Comparison of ENCODE assay signal across 22 cellular contexts in the genomic region with DNA sequence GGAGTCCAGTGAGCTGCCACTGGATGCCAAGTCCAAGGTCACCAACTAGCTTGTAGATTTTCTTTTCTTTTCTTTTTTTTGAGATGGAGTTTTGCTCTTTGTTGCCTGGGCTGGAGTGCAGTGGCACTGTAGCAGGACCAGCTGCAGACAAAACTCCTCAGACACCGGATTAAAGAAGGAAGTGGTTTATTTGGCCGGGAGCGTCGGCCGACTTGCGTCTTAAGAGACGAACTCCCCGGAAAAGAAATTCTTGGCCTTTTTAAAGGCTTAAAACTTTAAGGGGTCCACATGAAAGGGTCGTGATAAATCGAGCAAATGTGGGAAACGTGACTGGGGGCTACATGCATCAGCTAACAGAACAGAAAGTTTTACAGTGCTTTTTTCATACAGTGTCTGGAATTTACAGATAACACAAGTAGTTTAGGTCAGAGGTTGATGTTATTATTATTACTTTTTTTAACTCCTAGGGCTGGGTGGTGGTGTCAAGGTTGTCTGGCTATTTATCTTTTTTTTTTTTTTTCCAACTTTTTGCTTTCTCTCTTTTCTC. TPM values are rescaled to one million over a fixed set of nuclear protein-coding genes. Genes with fewer than 3 reads are reported as not detected.
"Had no signal": no experiment of that assay in that cellular context is flagged by ENCODE, and none has a peak within 500 bp of the region (broad histone marks: within the 10 kb centered on the region; RNA-seq: fewer than 3 reads in every experiment).

No MANE protein-coding gene starts in this region.

- H3K4me3 ChIP-seq: ascending aorta, colonic mucosa, hepatocyte, smooth muscle cell, stomach had no signal

- H3K4me3 Mint-ChIP-seq: activated CD4-positive, alpha-beta T cell treated with anti-CD3 and anti-CD28 coated beads, Interleukin-2, amount 10 ng/mL, durations not matched to agents 7 days and 5 days; activated naive CD4-positive, alpha-beta T cell treated with anti-CD3 and anti-CD28 coated beads, Interleukin-2, amount 10 ng/mL, durations not matched to agents 7 days and 5 days; central memory CD8-positive, alpha-beta T cell; endodermal cell; type B pancreatic cell had no signal

- DNase-seq: activated CD4-positive, alpha-beta T cell treated with anti-CD3 and anti-CD28 coated beads, Interleukin-2, amount 10 ng/mL, durations not matched to agents 7 days and 5 days; activated effector memory CD4-positive, alpha-beta T cell treated with Interleukin-2 at 50 U/mL for 16 hours; activated naive CD4-positive, alpha-beta T cell treated with anti-CD3 and anti-CD28 coated beads, Interleukin-2, amount 10 ng/mL, durations not matched to agents 7 days and 5 days; colonic mucosa; endodermal cell; foreskin fibroblast; left cardiac atrium; mesenchymal stem cell; naive thymus-derived CD8-positive, alpha-beta T cell; stimulated activated CD4-positive, alpha-beta T cell treated with anti-CD3 and anti-CD28 coated beads, Interleukin-4, amount 100 ng/mL, for 1 hour; stomach had no signal

- H3K4me1 ChIP-seq: colonic mucosa, parathyroid adenoma had no signal

- H3K9me3 ChIP-seq: ascending aorta, colonic mucosa, stomach had no signal

- H3K27ac ChIP-seq: ascending aorta, colonic mucosa, epithelial cell of prostate, hepatocyte, parathyroid adenoma, stomach had no signal

- ATAC-seq: left cardiac atrium; naive thymus-derived CD8-positive, alpha-beta T cell; sciatic nerve had no signal

- H3K9me3 Mint-ChIP-seq: activated naive CD4-positive, alpha-beta T cell treated with anti-CD3 and anti-CD28 coated beads, Interleukin-2, amount 10 ng/mL, durations not matched to agents 7 days and 5 days had no signal

- H3K27me3 ChIP-seq: ascending aorta, colonic mucosa, hepatocyte, stomach had no signal

- H3K36me3 ChIP-seq: ascending aorta, colonic mucosa, stomach had no signal

- H3K27ac Mint-ChIP-seq: activated CD4-positive, alpha-beta T cell treated with anti-CD3 and anti-CD28 coated beads, Interleukin-2, amount 10 ng/mL, durations not matched to agents 7 days and 5 days; activated naive CD4-positive, alpha-beta T cell treated with anti-CD3 and anti-CD28 coated beads, Interleukin-2, amount 10 ng/mL, durations not matched to agents 7 days and 5 days; endodermal cell; type B pancreatic cell had no signal

RNA-seq across cellular contexts. Expression of a gene that starts 36.4 kb away (rescaled TPM):
- total RNA-seq: activated CD4-positive, alpha-beta T cell treated with anti-CD3 and anti-CD28 coated beads, Interleukin-2, amount 10 ng/mL, durations not matched to agents 7 days and 5 days; activated CD8-positive, alpha-beta memory T cell treated with anti-CD3 and anti-CD28 coated beads for 36 hours; ascending aorta; colonic mucosa; hepatocyte; left cardiac atrium; lower leg skin; naive thymus-derived CD8-positive, alpha-beta T cell; smooth muscle cell; stomach; T-helper 2 cell treated with Interferon-gamma antibody and Interleukin-4, amounts not matched to agents 100 ng/mL and 5 ng/mL, for 36 hours had no signal
- polyA plus RNA-seq: hepatocyte; naive thymus-derived CD8-positive, alpha-beta T cell; smooth muscle cell; stomach had no signal
